In the genomic region with DNA sequence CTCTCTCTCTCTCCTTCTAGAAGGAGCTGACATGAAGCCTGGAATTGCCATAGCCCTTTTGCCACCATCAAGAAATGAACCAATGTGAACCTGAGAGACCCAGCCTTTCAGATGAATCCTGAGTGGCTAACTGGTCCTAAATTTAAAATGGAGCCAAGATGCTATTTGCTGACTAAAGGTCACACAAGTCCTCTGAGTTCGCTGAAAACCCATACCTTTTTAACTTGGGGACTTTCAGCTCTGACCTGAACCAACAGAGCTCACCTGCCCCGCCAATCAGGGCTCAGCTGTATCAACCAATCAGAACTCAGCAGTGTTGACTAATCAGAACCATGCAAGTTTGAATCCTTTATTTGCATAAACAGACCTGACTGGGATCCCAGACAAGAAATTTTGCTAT, we compare ENCODE assay signal across 1 cellular context.
TF ChIP-seq lines count a peak whose summit lies in the region.

No MANE protein-coding gene starts in this region.

TF ChIP-seq in GM23338, 12 proteins besides CTCF, POLR2A, EP300 and RAD21 (continued from another document):
- TF ChIP-seq, protein P1, sequence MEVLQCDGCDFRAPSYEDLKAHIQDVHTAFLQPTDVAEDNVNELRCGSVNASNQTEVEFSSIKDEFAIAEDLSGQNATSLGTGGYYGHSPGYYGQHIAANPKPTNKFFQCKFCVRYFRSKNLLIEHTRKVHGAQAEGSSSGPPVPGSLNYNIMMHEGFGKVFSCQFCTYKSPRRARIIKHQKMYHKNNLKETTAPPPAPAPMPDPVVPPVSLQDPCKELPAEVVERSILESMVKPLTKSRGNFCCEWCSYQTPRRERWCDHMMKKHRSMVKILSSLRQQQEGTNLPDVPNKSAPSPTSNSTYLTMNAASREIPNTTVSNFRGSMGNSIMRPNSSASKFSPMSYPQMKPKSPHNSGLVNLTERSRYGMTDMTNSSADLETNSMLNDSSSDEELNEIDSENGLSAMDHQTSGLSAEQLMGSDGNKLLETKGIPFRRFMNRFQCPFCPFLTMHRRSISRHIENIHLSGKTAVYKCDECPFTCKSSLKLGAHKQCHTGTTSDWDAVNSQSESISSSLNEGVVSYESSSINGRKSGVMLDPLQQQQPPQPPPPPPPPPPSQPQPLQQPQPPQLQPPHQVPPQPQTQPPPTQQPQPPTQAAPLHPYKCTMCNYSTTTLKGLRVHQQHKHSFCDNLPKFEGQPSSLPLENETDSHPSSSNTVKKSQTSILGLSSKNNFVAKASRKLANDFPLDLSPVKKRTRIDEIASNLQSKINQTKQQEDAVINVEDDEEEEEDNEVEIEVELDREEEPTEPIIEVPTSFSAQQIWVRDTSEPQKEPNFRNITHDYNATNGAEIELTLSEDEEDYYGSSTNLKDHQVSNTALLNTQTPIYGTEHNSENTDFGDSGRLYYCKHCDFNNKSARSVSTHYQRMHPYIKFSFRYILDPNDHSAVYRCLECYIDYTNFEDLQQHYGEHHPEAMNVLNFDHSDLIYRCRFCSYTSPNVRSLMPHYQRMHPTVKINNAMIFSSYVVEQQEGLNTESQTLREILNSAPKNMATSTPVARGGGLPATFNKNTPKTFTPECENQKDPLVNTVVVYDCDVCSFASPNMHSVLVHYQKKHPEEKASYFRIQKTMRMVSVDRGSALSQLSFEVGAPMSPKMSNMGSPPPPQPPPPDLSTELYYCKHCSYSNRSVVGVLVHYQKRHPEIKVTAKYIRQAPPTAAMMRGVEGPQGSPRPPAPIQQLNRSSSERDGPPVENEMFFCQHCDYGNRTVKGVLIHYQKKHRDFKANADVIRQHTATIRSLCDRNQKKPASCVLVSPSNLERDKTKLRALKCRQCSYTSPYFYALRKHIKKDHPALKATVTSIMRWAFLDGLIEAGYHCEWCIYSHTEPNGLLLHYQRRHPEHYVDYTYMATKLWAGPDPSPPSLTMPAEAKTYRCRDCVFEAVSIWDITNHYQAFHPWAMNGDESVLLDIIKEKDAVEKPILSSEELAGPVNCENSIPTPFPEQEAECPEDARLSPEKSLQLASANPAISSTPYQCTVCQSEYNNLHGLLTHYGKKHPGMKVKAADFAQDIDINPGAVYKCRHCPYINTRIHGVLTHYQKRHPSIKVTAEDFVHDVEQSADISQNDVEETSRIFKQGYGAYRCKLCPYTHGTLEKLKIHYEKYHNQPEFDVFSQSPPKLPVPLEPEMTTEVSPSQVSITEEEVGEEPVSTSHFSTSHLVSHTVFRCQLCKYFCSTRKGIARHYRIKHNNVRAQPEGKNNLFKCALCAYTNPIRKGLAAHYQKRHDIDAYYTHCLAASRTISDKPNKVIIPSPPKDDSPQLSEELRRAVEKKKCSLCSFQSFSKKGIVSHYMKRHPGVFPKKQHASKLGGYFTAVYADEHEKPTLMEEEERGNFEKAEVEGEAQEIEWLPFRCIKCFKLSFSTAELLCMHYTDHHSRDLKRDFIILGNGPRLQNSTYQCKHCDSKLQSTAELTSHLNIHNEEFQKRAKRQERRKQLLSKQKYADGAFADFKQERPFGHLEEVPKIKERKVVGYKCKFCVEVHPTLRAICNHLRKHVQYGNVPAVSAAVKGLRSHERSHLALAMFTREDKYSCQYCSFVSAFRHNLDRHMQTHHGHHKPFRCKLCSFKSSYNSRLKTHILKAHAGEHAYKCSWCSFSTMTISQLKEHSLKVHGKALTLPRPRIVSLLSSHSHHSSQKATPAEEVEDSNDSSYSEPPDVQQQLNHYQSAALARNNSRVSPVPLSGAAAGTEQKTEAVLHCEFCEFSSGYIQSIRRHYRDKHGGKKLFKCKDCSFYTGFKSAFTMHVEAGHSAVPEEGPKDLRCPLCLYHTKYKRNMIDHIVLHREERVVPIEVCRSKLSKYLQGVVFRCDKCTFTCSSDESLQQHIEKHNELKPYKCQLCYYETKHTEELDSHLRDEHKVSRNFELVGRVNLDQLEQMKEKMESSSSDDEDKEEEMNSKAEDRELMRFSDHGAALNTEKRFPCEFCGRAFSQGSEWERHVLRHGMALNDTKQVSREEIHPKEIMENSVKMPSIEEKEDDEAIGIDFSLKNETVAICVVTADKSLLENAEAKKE (CRISPR knock-in tag; IDR thresholded peaks at IDR 0.05), result no peak
- no peak for TF ChIP-seq EZH2phosphoT487 (IDR thresholded peaks at IDR 0.05; ENCODE audit: unreplicated experiment)
